27 cellular contexts compared by ENCODE assay signal in the genomic region with DNA sequence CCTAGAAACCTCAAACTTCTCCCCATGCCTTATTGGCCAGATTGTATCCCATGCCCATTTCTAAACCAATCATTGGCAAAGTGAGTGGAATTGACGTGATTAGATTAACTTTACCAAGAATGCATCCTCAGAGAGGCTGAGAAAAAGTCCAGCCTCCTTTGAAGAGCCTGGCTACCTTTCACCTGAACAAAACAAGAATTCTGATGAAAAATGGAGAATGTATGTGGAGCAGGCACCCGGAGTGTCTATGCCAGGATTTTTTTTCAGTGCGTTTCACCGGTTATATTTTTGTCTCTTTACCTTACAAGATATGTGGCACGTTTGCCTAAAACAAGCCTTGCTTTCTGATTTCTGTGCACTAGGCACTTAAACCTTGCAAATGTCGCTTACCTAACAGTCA.
"Had no signal": no experiment of that assay in that cellular context is flagged by ENCODE, and none has a peak within 500 bp of the region (broad histone marks: within the 10 kb centered on the region; RNA-seq: fewer than 3 reads in every experiment).

No MANE protein-coding gene starts in this region.

- H3K4me3 ChIP-seq: colonic mucosa, coronary artery, dorsolateral prefrontal cortex, esophagus muscularis mucosa, esophagus squamous epithelium, gastrocnemius medialis, gastroesophageal sphincter, heart left ventricle, heart right ventricle had no signal

- DNase-seq: colonic mucosa; cortex of kidney; dermis blood vessel endothelial cell; dorsolateral prefrontal cortex; effector CD4-positive, alpha-beta T cell; effector CD8-positive, alpha-beta T cell; effector memory CD4-positive, alpha-beta T cell; effector memory CD8-positive, alpha-beta T cell; erythroblast; esophagus squamous epithelium; foreskin fibroblast; foreskin keratinocyte; foreskin melanocyte; gastrocnemius medialis; glutamatergic neuron; head of caudate nucleus; heart left ventricle; heart right ventricle had no signal

- H3K9me3 Mint-ChIP-seq: dendritic cell treated with granulocyte-macrophage colony-stimulating factor and Interleukin-4, amounts not matched to agents 40 ng/mL and 50 ng/mL, for 4 days; effector memory CD8-positive, alpha-beta T cell had no signal

- H3K9me3 ChIP-seq: colonic mucosa, esophagus muscularis mucosa, esophagus squamous epithelium, gastrocnemius medialis, gastroesophageal sphincter, heart left ventricle, heart right ventricle had no signal

- FAIRE-seq: colon, endometrium, endothelial cell of umbilical vein, frontal cortex had no signal

- H3K27me3 Mint-ChIP-seq: dendritic cell treated with granulocyte-macrophage colony-stimulating factor and Interleukin-4, amounts not matched to agents 40 ng/mL and 50 ng/mL, for 4 days; effector memory CD8-positive, alpha-beta T cell had no signal

- H3K27ac ChIP-seq: colonic mucosa, coronary artery, dorsolateral prefrontal cortex, epithelial cell of prostate, esophagus muscularis mucosa, esophagus squamous epithelium, foreskin keratinocyte, gastrocnemius medialis, gastroesophageal sphincter, heart left ventricle, heart right ventricle had no signal

- H3K27ac Mint-ChIP-seq: dendritic cell treated with granulocyte-macrophage colony-stimulating factor and Interleukin-4, amounts not matched to agents 40 ng/mL and 50 ng/mL, for 4 days; effector memory CD8-positive, alpha-beta T cell had no signal

- H3K4me1 ChIP-seq: colonic mucosa had no signal

- H3K27me3 ChIP-seq: colonic mucosa, dorsolateral prefrontal cortex, esophagus muscularis mucosa, esophagus squamous epithelium, foreskin keratinocyte, gastrocnemius medialis, gastroesophageal sphincter, heart left ventricle, heart right ventricle had no signal

- H3K4me3 Mint-ChIP-seq: dendritic cell treated with granulocyte-macrophage colony-stimulating factor and Interleukin-4, amounts not matched to agents 40 ng/mL and 50 ng/mL, for 4 days; effector memory CD8-positive, alpha-beta T cell had no signal

- H3K36me3 ChIP-seq: colonic mucosa, esophagus squamous epithelium had no signal
